ENCODE assay signal across 10 cellular contexts in genomic region chr1:220013497-220013896, GRCh38. TPM values are rescaled to one million over a fixed set of nuclear protein-coding genes. Genes with fewer than 3 reads are reported as not detected.
DNase-seq lines count a peak whose midpoint lies in the region; ATAC-seq lines count a peak whose summit lies in the region.
"Had no signal": no experiment of that assay in that cellular context is flagged by ENCODE, and none has a peak within 500 bp of the region (broad histone marks: within the 10 kb centered on the region; RNA-seq: fewer than 3 reads in every experiment).

No MANE protein-coding gene starts in this region.

- no peak overlapping the region for H3K9ac ChIP-seq in adipocyte (ENCODE audit: low read length)

- H3K27me3 Mint-ChIP-seq in activated naive CD4-positive, alpha-beta T cell treated with anti-CD3 and anti-CD28 coated beads for 36 hours (ENCODE audit: low read depth): no peaks in the 10 kb centered on the region
- no peaks in the 10 kb centered on the region for H3K27me3 Mint-ChIP-seq in stimulated activated naive CD8-positive, alpha-beta T cell treated with anti-CD3 and anti-CD28 coated beads, Interleukin-15, amount 100 ng/mL, for 72 hours
- H3K27me3 Mint-ChIP-seq: activated B cell treated with CpG ODN at 0.5 μM for 24 hours had no signal

- peak overlapping the region; percentile 28 for H3K27ac Mint-ChIP-seq in activated naive CD4-positive, alpha-beta T cell treated with anti-CD3 and anti-CD28 coated beads for 36 hours
- peak overlapping the region in 1 of 2 donors; percentile 63 for H3K27ac Mint-ChIP-seq in stimulated activated naive CD8-positive, alpha-beta T cell treated with anti-CD3 and anti-CD28 coated beads, Interleukin-15, amount 100 ng/mL, for 72 hours

- H3K4me1 Mint-ChIP-seq in activated naive CD4-positive, alpha-beta T cell treated with anti-CD3 and anti-CD28 coated beads for 36 hours (ENCODE audit: low read depth): peaks cover 10% of the 10 kb centered on the region
- H3K4me1 Mint-ChIP-seq in stimulated activated naive CD8-positive, alpha-beta T cell treated with anti-CD3 and anti-CD28 coated beads, Interleukin-15, amount 100 ng/mL, for 72 hours: peaks cover 29% of the 10 kb centered on the region
- H3K4me1 Mint-ChIP-seq: activated B cell treated with CpG ODN at 0.5 μM for 24 hours had no signal

- no peak for DNase-seq in activated naive CD4-positive, alpha-beta T cell treated with anti-CD3 and anti-CD28 coated beads for 36 hours
- DNase-seq in activated naive CD4-positive, alpha-beta T cell treated with Interleukin-2 at 50 U/mL for 16 hours: no peak
- peak; percentile 12 for DNase-seq in adipocyte (ENCODE audit: low read depth)
- peak; percentile 69 for DNase-seq in superior temporal gyrus (ENCODE audit: extremely low spot score)
- no peak for DNase-seq in NCI-H345 (lab: John Stamatoyannopoulos, UW)
- DNase-seq in stimulated activated naive CD8-positive, alpha-beta T cell treated with anti-CD3 and anti-CD28 coated beads, Interleukin-15, amount 100 ng/mL, for 72 hours: no peak
- DNase-seq: activated B cell treated with CpG ODN at 0.5 μM for 24 hours, NCI-H2171 treated with DMSO at 0.1 percent for 48 hours had no signal

- ATAC-seq in HG02938 (IDR thresholded peaks at IDR 0.05; ENCODE audit: unreplicated experiment): peak; percentile 85
- no peak for ATAC-seq in stimulated activated naive CD8-positive, alpha-beta T cell treated with anti-CD3 and anti-CD28 coated beads, Interleukin-15, amount 100 ng/mL, for 72 hours
- no peak for ATAC-seq in GM19328 (IDR thresholded peaks at IDR 0.05; ENCODE audit: unreplicated experiment)

- H3K4me3 Mint-ChIP-seq in activated naive CD4-positive, alpha-beta T cell treated with anti-CD3 and anti-CD28 coated beads for 36 hours: no peak overlapping the region
- H3K4me3 Mint-ChIP-seq in stimulated activated naive CD8-positive, alpha-beta T cell treated with anti-CD3 and anti-CD28 coated beads, Interleukin-15, amount 100 ng/mL, for 72 hours: no peak overlapping the region
- H3K4me3 Mint-ChIP-seq: activated B cell treated with CpG ODN at 0.5 μM for 24 hours had no signal

- peaks cover 23% of the 10 kb centered on the region for H3K4me1 ChIP-seq in adipocyte (ENCODE audit: control insufficient read depth, insufficient read depth, low read length)

- no peaks in the 10 kb centered on the region for H3K27me3 ChIP-seq in adipocyte (replicated peaks; ENCODE audit: control insufficient read depth, insufficient read depth, low read length)

- H3K9me3 Mint-ChIP-seq in activated naive CD4-positive, alpha-beta T cell treated with anti-CD3 and anti-CD28 coated beads for 36 hours: no peaks in the 10 kb centered on the region
- no peaks in the 10 kb centered on the region for H3K9me3 Mint-ChIP-seq in stimulated activated naive CD8-positive, alpha-beta T cell treated with anti-CD3 and anti-CD28 coated beads, Interleukin-15, amount 100 ng/mL, for 72 hours
- H3K9me3 Mint-ChIP-seq: activated B cell treated with CpG ODN at 0.5 μM for 24 hours had no signal

- H3K36me3 Mint-ChIP-seq in activated naive CD4-positive, alpha-beta T cell treated with anti-CD3 and anti-CD28 coated beads for 36 hours (ENCODE audit: low read depth): peaks cover 43% of the 10 kb centered on the region

- CTCF ChIA-PET in activated naive CD4-positive, alpha-beta T cell treated with anti-CD3 and anti-CD28 coated beads for 36 hours (lab: Charles Lee): interaction anchor here (0.7 to 1.8 kb wide), 3 partner anchors 16 to 92 kb away, joined by 3 to 4 read pairs (median 4); no protein-coding TSS in a partner anchor

- no peaks in the 10 kb centered on the region for H3K9me3 ChIP-seq in adipocyte (ENCODE audit: control insufficient read depth, low read length)

- H3K36me3 ChIP-seq in adipocyte (ENCODE audit: control insufficient read depth, insufficient read depth, low read length, severe bottlenecking): peaks cover 90% of the 10 kb centered on the region

- intact Hi-C loops in activated naive CD4-positive, alpha-beta T cell treated with anti-CD3 and anti-CD28 coated beads for 36 hours (cut with micrococcal nuclease): loop anchor here (2.0 kb wide), 1 partner anchor 31 kb away; no protein-coding TSS in a partner anchor

- no peak overlapping the region for H3K4me3 ChIP-seq in adipocyte (ENCODE audit: low read length)

RNA-seq across cellular contexts. Expression of gene EPRS1, which starts 32.8 kb away (rescaled TPM):
- total RNA-seq in activated naive CD4-positive, alpha-beta T cell treated with anti-CD3 and anti-CD28 coated beads for 36 hours: 100 to 1,000 TPM; 227 to 229 TPM

Comparison
In these comparisons a context has a peak if more than half of its experiments do, and no peak if none do; other contexts are left out.
1. DNase-seq: peak in adipocyte (single experiment) and superior temporal gyrus (single experiment); none in activated naive CD4-positive, alpha-beta T cell treated with anti-CD3 and anti-CD28 coated beads for 36 hours (single experiment), activated naive CD4-positive, alpha-beta T cell treated with Interleukin-2 at 50 U/mL for 16 hours (single experiment), NCI-H345 (single experiment) and stimulated activated naive CD8-positive, alpha-beta T cell treated with anti-CD3 and anti-CD28 coated beads, Interleukin-15, amount 100 ng/mL, for 72 hours (0 of 2).